Comparison of ENCODE assay signal across 11 cellular contexts in the genomic region with DNA sequence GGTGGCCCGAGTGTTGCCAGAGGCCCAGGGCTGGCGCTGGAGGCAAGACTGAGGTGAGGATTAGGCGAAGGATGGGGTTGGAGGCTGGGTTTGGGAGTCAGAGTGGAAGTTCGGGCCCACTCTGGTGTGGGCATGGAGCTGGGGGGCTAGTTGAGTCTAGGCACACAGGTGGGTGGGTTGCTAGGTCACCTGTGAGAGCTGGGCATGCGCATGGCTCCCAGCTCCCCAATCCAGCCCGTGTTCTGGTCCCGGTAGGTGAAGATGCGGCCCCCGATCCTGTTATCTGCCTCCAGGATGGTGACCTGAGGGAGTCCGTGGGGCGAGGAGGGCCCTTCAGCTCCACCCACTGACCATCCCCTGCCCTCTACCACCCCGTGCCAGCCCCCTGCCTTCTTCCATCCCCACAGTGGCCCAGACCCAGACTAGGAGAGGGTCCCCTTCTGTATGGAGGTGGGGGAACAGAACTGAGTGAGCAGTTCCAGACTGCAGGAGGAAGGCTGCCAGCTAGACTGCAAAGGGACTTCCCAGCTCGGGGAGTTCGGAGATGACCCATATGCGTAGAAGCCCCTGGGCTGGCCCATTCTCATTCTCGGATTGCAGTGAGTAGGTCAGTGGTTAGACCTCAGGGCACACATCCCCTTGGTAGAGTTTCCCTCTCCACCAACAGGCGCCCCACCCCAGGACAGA. TPM values are rescaled to one million over a fixed set of nuclear protein-coding genes. Genes with fewer than 3 reads are reported as not detected.
DNase-seq lines count a peak whose midpoint lies in the region; ATAC-seq and TF ChIP-seq lines count a peak whose summit lies in the region.
"Had no signal": no experiment of that assay in that cellular context is flagged by ENCODE, and none has a peak within 500 bp of the region (broad histone marks: within the 10 kb centered on the region; RNA-seq: fewer than 3 reads in every experiment).

No MANE protein-coding gene starts in this region.

- WGBS in thyroid gland, 2 donors: 85 to 86% methylated on average over 7 to 16 of the region's 17 CpGs

- H3K4me1 ChIP-seq in thyroid gland: peaks cover 5 to 17% of the 10 kb centered on the region in 2 donors

- H3K36me3 ChIP-seq in thyroid gland: no peaks in the 10 kb centered on the region

- CTCF ChIA-PET in GM10248 (lab: Yijun Ruan, JAX): interaction anchor here (0.7 to 3.1 kb wide), 6 partner anchors 11 to 33 kb away, joined by 3 to 15 read pairs (median 4); no protein-coding TSS in a partner anchor

- H3K27ac ChIP-seq in thyroid gland: no peak overlapping the region
- H3K27ac ChIP-seq: body of pancreas, RWPE1, VCaP had no signal

- no peak for TF ChIP-seq CTCF in GM10248 (IDR thresholded peaks at IDR 0.05; ENCODE audit: control extremely low read depth, extremely low read depth, low read depth, missing control alignments)
- TF ChIP-seq CTCF in thyroid gland (IDR thresholded peaks at IDR 0.05): no peak

- no peak for TF ChIP-seq POLR2A in thyroid gland (IDR thresholded peaks at IDR 0.05)

- intact Hi-C loops in thyroid gland (cut with DNase I): no loop called here

- H3K27me3 ChIP-seq in thyroid gland: no peaks in the 10 kb centered on the region
- H3K27me3 ChIP-seq: body of pancreas had no signal

- DNase-seq in GM10248 (ENCODE audit: extremely low spot score) (peak; percentile 58), thyroid gland (no peak), amniotic stem cell (lab: John Stamatoyannopoulos, UW) (no peak), cerebellar cortex (ENCODE audit: low spot score) (no peak)
- DNase-seq in activated CD4-positive, alpha-beta T cell treated with anti-CD3 and anti-CD28 coated beads, Interleukin-2, amount 50 U/mL, for 48 hours: peak; percentile 68 to 79
- DNase-seq in stimulated activated CD4-positive, alpha-beta T cell treated with anti-CD3 and anti-CD28 coated beads, Interleukin-1b, Interleukin-23, amount 100 ng/mL, for 48 hours: peak; percentile 62
- DNase-seq: body of pancreas, NCI-H2227 treated with DMSO at 0.1 percent for 48 hours had no signal

- POLR2A ChIA-PET in GM10248 (lab: Yijun Ruan, JAX): interaction anchor here (0.6 to 1.9 kb wide), 5 partner anchors 11 to 220 kb away, joined by 3 to 5 read pairs (median 3); no protein-coding TSS in a partner anchor

- H3K4me3 ChIP-seq in thyroid gland (replicated peaks in 1 of 3): no peak overlapping the region
- H3K4me3 ChIP-seq: body of pancreas had no signal

- ATAC-seq in GM18520 (IDR thresholded peaks at IDR 0.05; ENCODE audit: unreplicated experiment): peak; percentile 33
- ATAC-seq: body of pancreas had no signal

- H3K9me3 ChIP-seq in thyroid gland: no peaks in the 10 kb centered on the region
- H3K9me3 ChIP-seq: body of pancreas had no signal

RNA-seq across cellular contexts. Expression of a gene that starts 1.7 kb away (rescaled TPM):
- total RNA-seq in thyroid gland: under 1 TPM in 1 of 4 donors, not detected in 3; 0.83 TPM

RNA-seq across cellular contexts. Expression of a gene that starts 17.5 kb away (rescaled TPM):
- 10 to 100 TPM; 28.5 to 41.9 (median 39.7) TPM for total RNA-seq in thyroid gland

RNA-seq across cellular contexts. Expression of a gene that starts 17.9 kb away (rescaled TPM):
- total RNA-seq in thyroid gland: 10 to 100 TPM; 16.7 to 26.0 (median 21.5) TPM

RNA-seq across cellular contexts. Expression of a gene that starts 27.6 kb away (rescaled TPM):
- 100 to 1,000 TPM in 1 of 4 donors, 10 to 100 TPM in 3; 54.6 to 124 (median 84.3) TPM for total RNA-seq in thyroid gland

RNA-seq across cellular contexts. Expression of a gene that starts 34.0 kb away (rescaled TPM):
- total RNA-seq in thyroid gland: 10 to 100 TPM in 1 of 4 donors, 1 to 10 TPM in 3; 6.3 to 17.9 (median 8.0) TPM

Comparison
In these comparisons a context has a peak if more than half of its experiments do, and no peak if none do; other contexts are left out.
1. DNase-seq: peak in GM10248 (single experiment), activated CD4-positive, alpha-beta T cell treated with anti-CD3 and anti-CD28 coated beads, Interleukin-2, amount 50 U/mL, for 48 hours (2 of 2) and stimulated activated CD4-positive, alpha-beta T cell treated with anti-CD3 and anti-CD28 coated beads, Interleukin-1b, Interleukin-23, amount 100 ng/mL, for 48 hours (single experiment); none in thyroid gland (0 of 2), amniotic stem cell (single experiment) and cerebellar cortex (single experiment).